21 cellular contexts compared by ENCODE assay signal in the genomic region with DNA sequence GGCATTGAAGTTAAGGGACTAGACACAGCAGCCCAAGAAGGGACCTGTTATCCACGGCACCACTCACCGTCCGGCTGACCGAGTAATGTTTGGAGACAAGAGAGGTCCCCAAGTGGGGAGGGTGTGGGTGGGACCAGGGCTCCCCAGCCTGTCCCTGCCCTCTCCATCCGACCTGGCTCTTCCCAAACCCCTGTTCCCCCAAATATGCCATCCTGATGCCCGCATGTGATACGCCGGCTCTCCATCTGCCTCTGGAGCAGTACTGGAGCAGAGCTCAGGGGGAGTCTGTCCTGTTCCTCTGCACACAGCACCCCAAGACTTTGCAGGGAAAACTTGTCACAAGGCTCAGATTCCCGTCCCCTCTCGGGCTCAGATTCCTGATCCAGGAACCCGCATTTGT.
"Had no signal": no experiment of that assay in that cellular context is flagged by ENCODE, and none has a peak within 500 bp of the region (broad histone marks: within the 10 kb centered on the region; RNA-seq: fewer than 3 reads in every experiment).

No MANE protein-coding gene starts in this region.

- H3K9me3 ChIP-seq: left lung, mucosa of descending colon, ovary, psoas muscle, sigmoid colon, testis, tibial artery, upper lobe of left lung had no signal

- H3K27ac ChIP-seq: dorsolateral prefrontal cortex, hepatocyte, left lung, neural progenitor cell, ovary, psoas muscle, sigmoid colon, testis, tibial artery, upper lobe of left lung had no signal

- H3K36me3 Mint-ChIP-seq: mesothelial cell of epicardium; naive B cell; stimulated activated effector memory CD8-positive, alpha-beta T cell treated with anti-CD3 and anti-CD28 coated beads, Interleukin-12 subunit alpha, Interleukin-12 subunit beta, amount 100 ng/mL, for 72 hours had no signal

- DNase-seq: dorsolateral prefrontal cortex; effector CD4-positive, alpha-beta T cell; kidney; left lung; mesenchymal stem cell; mucosa of descending colon; naive B cell; ovary; posterior cingulate gyrus; psoas muscle; sigmoid colon; stimulated activated CD4-positive, alpha-beta T cell treated with anti-CD3 and anti-CD28 coated beads, Interleukin-4, amount 100 ng/mL, for 24 hours; stimulated activated naive CD4-positive, alpha-beta T cell treated with Interleukin-2 at 50 U/mL for 16 hours; testis; tibial artery; upper lobe of left lung had no signal

- H3K27ac Mint-ChIP-seq: mesothelial cell of epicardium; nephron; neural progenitor cell; stimulated activated effector memory CD8-positive, alpha-beta T cell treated with anti-CD3 and anti-CD28 coated beads, Interleukin-12 subunit alpha, Interleukin-12 subunit beta, amount 100 ng/mL, for 72 hours had no signal

- H3K27me3 ChIP-seq: ovary, testis had no signal

- H3K9ac ChIP-seq: neural progenitor cell had no signal

- H3K4me3 ChIP-seq: hepatocyte, left lung, mucosa of descending colon, ovary had no signal

- H3K36me3 ChIP-seq: left lung, neural progenitor cell, ovary, sigmoid colon, tibial artery, upper lobe of left lung had no signal

- H3K9me3 Mint-ChIP-seq: nephron; stimulated activated effector memory CD8-positive, alpha-beta T cell treated with anti-CD3 and anti-CD28 coated beads, Interleukin-12 subunit alpha, Interleukin-12 subunit beta, amount 100 ng/mL, for 72 hours had no signal

- H2AFZ ChIP-seq: hepatocyte had no signal

- H3K4me3 Mint-ChIP-seq: nephron had no signal

- ATAC-seq: mucosa of descending colon; stimulated activated effector memory CD8-positive, alpha-beta T cell treated with anti-CD3 and anti-CD28 coated beads, Interleukin-12 subunit alpha, Interleukin-12 subunit beta, amount 100 ng/mL, for 72 hours had no signal
